Comparison of ENCODE assay signal across 23 cellular contexts in genomic region chr16:14538604-14539003, GRCh38.
DNase-seq lines count a peak whose midpoint lies in the region; ATAC-seq, FAIRE-seq and TF ChIP-seq lines count a peak whose summit lies in the region.
"Had no signal": no experiment of that assay in that cellular context is flagged by ENCODE, and none has a peak within 500 bp of the region (broad histone marks: within the 10 kb centered on the region; RNA-seq: fewer than 3 reads in every experiment).

No MANE protein-coding gene starts in this region.

- peak overlapping the region; percentile 78 for H3K27ac Mint-ChIP-seq in neural crest cell (ENCODE audit: unreplicated experiment)
- H3K27ac Mint-ChIP-seq: GM23338 had no signal

- H3K27me3 ChIP-seq in H1 (replicated peaks in 1 of 4; ENCODE audit: control insufficient read depth in 3 of 4, extremely low read depth in 1 of 4, insufficient read depth in 3 of 4, low read length in 3 of 4): no peaks in the 10 kb centered on the region
- H3K27me3 ChIP-seq: BE2C had no signal

- TF ChIP-seq EP300 in H1 (IDR thresholded peaks at IDR 0.05; ENCODE audit: borderline replicate concordance in 1 of 2, low read depth in 2 of 2, low read length in 2 of 2): no peak

- no peak overlapping the region for H2AK5ac ChIP-seq in H1 (ENCODE audit: low read depth, low read length)

- H3K18ac ChIP-seq in H1 (ENCODE audit: extremely low read depth, low read length): no peak overlapping the region

- H3K79me1 ChIP-seq in H1 (ENCODE audit: low read depth, low read length): no peaks in the 10 kb centered on the region

- H3K23ac ChIP-seq in H1 (ENCODE audit: insufficient read length): no peak overlapping the region

- peaks cover 9% of the 10 kb centered on the region for H3K9me3 Mint-ChIP-seq in neural crest cell

- no peak overlapping the region for H2BK12ac ChIP-seq in H1 (ENCODE audit: low read depth, low read length)

- FAIRE-seq in H1 (lab: Jason Lieb, UNC) (no peak), urothelium cell line (lab: Jason Lieb, UNC) (peak; percentile 9)
- FAIRE-seq: A204.1, D721Med, G401.6, GM12892, GM18507, HTR-8/SVneo had no signal

- H3K79me2 ChIP-seq in H1 (ENCODE audit: control insufficient read depth in 1 of 2, insufficient read depth in 2 of 2, low read length in 2 of 2): no peaks in the 10 kb centered on the region; a peak in 1 of 4 replicates

- intact Hi-C loops in sciatic nerve (cut with DNase I): loop anchor here (10.0 kb wide), 1 partner anchor 254 kb away; no protein-coding TSS in a partner anchor

- no peak overlapping the region for H3K9ac ChIP-seq in H1 (replicated peaks in 1 of 4; ENCODE audit: extremely low read depth in 1 of 4, low read depth in 3 of 4, low read length in 3 of 4)

- H2AFZ ChIP-seq in H1 (ENCODE audit: low read length): no peak overlapping the region
- H2AFZ ChIP-seq: GM23338 had no signal

- H2BK20ac ChIP-seq in H1 (ENCODE audit: low read length): no peak overlapping the region

- no peak for TF ChIP-seq POLR2A in H1 (IDR thresholded peaks at IDR 0.05; ENCODE audit: control extremely low read depth in 1 of 2, low read depth in 2 of 2, low read length in 2 of 2)

- no peaks in the 10 kb centered on the region for H3K4me1 ChIP-seq in H1 (replicated peaks in 1 of 4; ENCODE audit: control insufficient read depth in 3 of 4, insufficient read depth in 4 of 4, low read length in 3 of 4)
- H3K4me1 ChIP-seq: BE2C, Caco-2 had no signal

- peak overlapping the region; percentile 87 for H3K14ac ChIP-seq in H1 (ENCODE audit: insufficient read length)

- no peak overlapping the region for H2BK5ac ChIP-seq in H1 (ENCODE audit: low read depth, low read length)

- no peak overlapping the region for H2BK120ac ChIP-seq in H1 (replicated peaks; ENCODE audit: low read depth, low read length)

- no peaks in the 10 kb centered on the region for H3K27me3 Mint-ChIP-seq in neural crest cell (ENCODE audit: low read depth)
- H3K27me3 Mint-ChIP-seq: CD4-positive, CD25-positive, alpha-beta regulatory T cell; CD8-positive, alpha-beta memory T cell had no signal

- peaks cover 20% of the 10 kb centered on the region for H3K36me3 Mint-ChIP-seq in neural crest cell (ENCODE audit: low read depth)

- H3K4ac ChIP-seq in H1 (replicated peaks; ENCODE audit: insufficient read length, low read depth, low read length): no peak overlapping the region

- DNase-seq in NCI-H82 (lab: John Stamatoyannopoulos, UW) (peak; percentile 15), NCI-H82 treated with DMSO at 0.1 percent for 48 hours (lab: John Stamatoyannopoulos, UW; ENCODE audit: unreplicated experiment) (no peak), H1 (ENCODE audit: low read depth in 1 of 2, low spot score in 2 of 2) (no peak), neural crest cell (ENCODE audit: low read depth, low spot score) (no peak), urothelium cell line (ENCODE audit: low spot score) (no peak), sciatic nerve (ENCODE audit: low spot score) (no peak)
- DNase-seq: ACHN; BE2C; C1 segment of cervical spinal cord; Caco-2; CD4-positive, CD25-positive, alpha-beta regulatory T cell; CD8-positive, alpha-beta memory T cell; H7; IMR-90 had no signal

- no peak overlapping the region for H4K8ac ChIP-seq in H1 (ENCODE audit: extremely low read depth, insufficient read depth, low read length)

- H3K27ac ChIP-seq in H1 (ENCODE audit: low read depth, low read length): no peak overlapping the region

- H3K4me2 ChIP-seq in H1 (ENCODE audit: insufficient read depth in 1 of 2, low read depth in 2 of 2, low read length in 2 of 2): no peak overlapping the region
- H3K4me2 ChIP-seq: GM23338 had no signal

- H3K4me3 ChIP-seq in H1 (ENCODE audit: extremely low read depth in 1 of 4, insufficient read depth in 2 of 4, low read depth in 3 of 4, low read length in 4 of 4): no peak overlapping the region
- H3K4me3 ChIP-seq: GM23338 had no signal

- ATAC-seq in sciatic nerve: no peak
- ATAC-seq in GM18868 (IDR thresholded peaks at IDR 0.05; ENCODE audit: unreplicated experiment): no peak
- ATAC-seq: GM23338, HCT116 had no signal

- peaks cover 2% of the 10 kb centered on the region for H3K4me1 Mint-ChIP-seq in neural crest cell

- H2BK15ac ChIP-seq in H1 (ENCODE audit: low read length): no peak overlapping the region

- TF ChIP-seq CTCF in H1 (IDR thresholded peaks at IDR 0.05; ENCODE audit: control extremely low read depth in 1 of 3, insufficient read depth in 1 of 3, low read depth in 1 of 3, low read length in 3 of 3) (no peak), neural crest cell (conservative IDR thresholded peaks at IDR 0.05) (no peak)

- no peak for TF ChIP-seq RAD21 in H1 (IDR thresholded peaks at IDR 0.05 in 1 of 2, conservative IDR thresholded peaks at IDR 0.05 in 1 of 2; ENCODE audit: low read depth in 2 of 2, low read length in 2 of 2)

- H4K20me1 ChIP-seq in H1 (replicated peaks in 1 of 2; ENCODE audit: control insufficient read depth in 1 of 2, insufficient read depth in 2 of 2, low read length in 2 of 2): peaks cover 0 to 2% of the 10 kb centered on the region in 2 experiments

- POLR2A ChIA-PET in H1 (lab: Charles Lee; ENCODE audit: partially characterized antibody): interaction anchor here (1.3 kb wide), 1 partner anchor 12 kb away, joined by 3 read pairs; no protein-coding TSS in a partner anchor

- peaks cover 2 to 4% of the 10 kb centered on the region in 2 experiments for H3K9me3 ChIP-seq in H1 (ENCODE audit: insufficient read depth in 2 of 2, low read depth in 1 of 2, low read length in 1 of 2)
- H3K9me3 ChIP-seq: BE2C had no signal

- CTCF ChIA-PET in H1 (lab: Charles Lee; ENCODE audit: partially characterized antibody): interaction anchor here (1.0 to 1.4 kb wide), 3 partner anchors 9 to 11 kb away, joined by 4 to 5 read pairs (median 5); no protein-coding TSS in a partner anchor

- H3K23me2 ChIP-seq in H1 (ENCODE audit: low read depth, low read length): no peaks in the 10 kb centered on the region

- H3K36me3 ChIP-seq in H1 (ENCODE audit: control insufficient read depth in 2 of 4, insufficient read depth in 4 of 4, low read length in 3 of 4): peaks cover 0 to 4% (median 1%) of the 10 kb centered on the region in 4 experiments; a peak in 3 of 8 replicates
- H3K36me3 ChIP-seq: BE2C had no signal

- no peak overlapping the region for H3K4me3 Mint-ChIP-seq in neural crest cell
- H3K4me3 Mint-ChIP-seq: CD4-positive, CD25-positive, alpha-beta regulatory T cell; CD8-positive, alpha-beta memory T cell; GM23338 had no signal

- H4K5ac ChIP-seq in H1 (ENCODE audit: insufficient read length, low read depth, low read length): no peak overlapping the region

- H3K56ac ChIP-seq in H1 (replicated peaks; ENCODE audit: insufficient read length, low read depth, low read length): no peak overlapping the region

- H4K91ac ChIP-seq in H1 (replicated peaks; ENCODE audit: insufficient read length, low read length): no peak overlapping the region

- 89% methylated on average over 7 of the region's 7 CpGs; no CpG with 5 or more reads in 1 of the 2 experiments for WGBS in H1 (ENCODE audit: extremely low coverage in 1 of 2, insufficient coverage in 1 of 2, insufficient read length in 1 of 2, insufficient replicate concordance in 2 of 2, low coverage in 1 of 2, low lambda C conversion rate in 2 of 2, missing lambda C conversion rate in 1 of 2), 2 experiments

TF ChIP-seq in H1, 55 proteins besides CTCF, POLR2A, EP300 and RAD21:
- no peak for TF ChIP-seq RXRA (IDR thresholded peaks at IDR 0.05; ENCODE audit: insufficient read depth, low read depth, low read length)
- no peak for TF ChIP-seq TAF7 (optimal IDR thresholded peaks at IDR 0.05; ENCODE audit: borderline replicate concordance, low read depth, low read length)
- no peak for TF ChIP-seq ATF3 (IDR thresholded peaks at IDR 0.05; ENCODE audit: insufficient read depth, low read depth, low read length)
- TF ChIP-seq YY1 (IDR thresholded peaks at IDR 0.05; ENCODE audit: low read depth, low read length): no peak
- no peak for TF ChIP-seq SIN3A (conservative IDR thresholded peaks at IDR 0.05 in 1 of 2, IDR thresholded peaks at IDR 0.05 in 1 of 2; ENCODE audit: low read depth in 1 of 2, low read length in 2 of 2)
- TF ChIP-seq CBX8 (IDR thresholded peaks at IDR 0.05; ENCODE audit: borderline replicate concordance, low read depth, low read length): no peak
- no peak for TF ChIP-seq CREB1 (IDR thresholded peaks at IDR 0.05)
- no peak for TF ChIP-seq MAX (IDR thresholded peaks at IDR 0.05)
- no peak for TF ChIP-seq HDAC6 (IDR thresholded peaks at IDR 0.05; ENCODE audit: low read depth, low read length)
- TF ChIP-seq EZH2 (IDR thresholded peaks at IDR 0.05; ENCODE audit: low read depth, low read length, severe bottlenecking): no peak
- TF ChIP-seq CHD2 (IDR thresholded peaks at IDR 0.05; ENCODE audit: low read length): no peak
- no peak for TF ChIP-seq GABPA (IDR thresholded peaks at IDR 0.05; ENCODE audit: borderline replicate concordance, insufficient read depth, low read length)
- no peak for TF ChIP-seq KDM1A (IDR thresholded peaks at IDR 0.05; ENCODE audit: borderline replicate concordance, low read length)
- TF ChIP-seq SP4 (IDR thresholded peaks at IDR 0.05; ENCODE audit: low read length): no peak
- no peak for TF ChIP-seq MAFK (IDR thresholded peaks at IDR 0.05; ENCODE audit: low read depth, low read length)
